In genomic region chr11:82922396-82923173, GRCh38 we compare ENCODE assay signal across 8 cellular contexts. TPM values are rescaled to one million over a fixed set of nuclear protein-coding genes. Genes with fewer than 3 reads are reported as not detected.
A peak's percentile ranks its signal among the peaks of the same experiment; 100 is the strongest.
DNase-seq lines count a peak whose midpoint lies in the region; ATAC-seq and TF ChIP-seq lines count a peak whose summit lies in the region.
"Not testable (repeated sequence)": the region's sequence is repeated elsewhere in the genome, so short reads cannot be mapped to it uniquely, and the experiment has no call there.

No MANE protein-coding gene starts in this region.

- H3K27ac Mint-ChIP-seq in CD14-positive monocyte (peak overlapping the region in 4 of 7 donors; percentile 10 to 66 (median 32)), WTC11 (peak overlapping the region; percentile 20), naive B cell (peak overlapping the region; percentile 89 to 96 (median 94))
- peak overlapping the region; percentile 63 for H3K27ac Mint-ChIP-seq in activated naive CD8-positive, alpha-beta T cell treated with anti-CD3 and anti-CD28 coated beads, Interleukin-2, amount 10 ng/mL, durations not matched to agents 7 days and 5 days
- H3K27ac Mint-ChIP-seq in stimulated activated memory B cell treated with anti-CD40 and anti-IgM and Interleukin-4, amounts not matched to agents 10 μg/mL and 1 μg/mL and 100 μg/mL, for 72 hours = peak overlapping the region; percentile 84

- not testable (repeated sequence) for H3K4me3 ChIP-seq in right cardiac atrium (ENCODE audit: low read length)

- not testable (repeated sequence) for ATAC-seq in WTC11; activated naive CD8-positive, alpha-beta T cell treated with anti-CD3 and anti-CD28 coated beads, Interleukin-2, amount 10 ng/mL, durations not matched to agents 7 days and 5 days (ENCODE audit: low read depth); right cardiac atrium; naive B cell (ENCODE audit: low read depth in 2 of 2); stimulated activated memory B cell treated with anti-CD40 and anti-IgM and Interleukin-4, amounts not matched to agents 10 μg/mL and 1 μg/mL and 100 μg/mL, for 72 hours

- intact Hi-C loops in CD14-positive monocyte (cut with micrococcal nuclease) = not testable (repeated sequence)
- intact Hi-C loops in right cardiac atrium (cut with DNase I) = loop anchor here in 2 of 4 donors (10.0 kb wide), 2 partner anchors 152 to 232 kb away; partner anchors contain the start of genes PCF11 (in 1 of the 2) and RAB30 (in 1 of the 2)

- 60% methylated on average over 8 of the region's 8 CpGs for WGBS in right cardiac atrium

- POLR2A ChIA-PET in WTC11 (lab: Charles Lee) = not testable (repeated sequence)
- POLR2A ChIA-PET in activated naive CD8-positive, alpha-beta T cell treated with anti-CD3 and anti-CD28 coated beads, Interleukin-2, amount 10 ng/mL, durations not matched to agents 7 days and 5 days (lab: Charles Lee) = interaction anchor here (1.2 kb wide), 1 partner anchor 34 kb away, joined by 3 read pairs; no protein-coding TSS in a partner anchor

- H3K9me3 Mint-ChIP-seq in CD14-positive monocyte; WTC11; activated naive CD8-positive, alpha-beta T cell treated with anti-CD3 and anti-CD28 coated beads, Interleukin-2, amount 10 ng/mL, durations not matched to agents 7 days and 5 days; stimulated activated memory B cell treated with anti-CD40 and anti-IgM and Interleukin-4, amounts not matched to agents 10 μg/mL and 1 μg/mL and 100 μg/mL, for 72 hours: not testable (repeated sequence)
- H3K9me3 Mint-ChIP-seq in naive B cell = peaks cover 8 to 24% (median 19%) of the 10 kb centered on the region in 7 donors

- peak overlapping the region; percentile 45 for H3K27ac ChIP-seq in right cardiac atrium (ENCODE audit: low read length)

- H3K4me3 Mint-ChIP-seq in CD14-positive monocyte; WTC11; stimulated activated memory B cell treated with anti-CD40 and anti-IgM and Interleukin-4, amounts not matched to agents 10 μg/mL and 1 μg/mL and 100 μg/mL, for 72 hours: not testable (repeated sequence)
- H3K4me3 Mint-ChIP-seq in activated naive CD8-positive, alpha-beta T cell treated with anti-CD3 and anti-CD28 coated beads, Interleukin-2, amount 10 ng/mL, durations not matched to agents 7 days and 5 days = peak overlapping the region; percentile 16
- peak overlapping the region; percentile 37 to 83 (median 74) for H3K4me3 Mint-ChIP-seq in naive B cell

- H3K27me3 ChIP-seq in right cardiac atrium (ENCODE audit: control insufficient read depth, insufficient read depth) = not testable (repeated sequence)

- not testable (repeated sequence) for DNase-seq in CD14-positive monocyte (ENCODE audit: low spot score); WTC11 (ENCODE audit: low spot score); activated naive CD8-positive, alpha-beta T cell treated with anti-CD3 and anti-CD28 coated beads, Interleukin-2, amount 10 ng/mL, durations not matched to agents 7 days and 5 days; right cardiac atrium; naive B cell
- DNase-seq in EL (peak; percentile 18), M059J (ENCODE audit: low read depth) (peak; percentile 21)

- CTCF ChIA-PET in WTC11 (lab: Charles Lee) = interaction anchor here (1.1 kb wide), 1 partner anchor 55 kb away, joined by 4 read pairs; no protein-coding TSS in a partner anchor

- peaks cover 13% of the 10 kb centered on the region for H3K4me1 Mint-ChIP-seq in CD14-positive monocyte
- H3K4me1 Mint-ChIP-seq in WTC11 = not testable (repeated sequence)
- peaks cover 38% of the 10 kb centered on the region for H3K4me1 Mint-ChIP-seq in activated naive CD8-positive, alpha-beta T cell treated with anti-CD3 and anti-CD28 coated beads, Interleukin-2, amount 10 ng/mL, durations not matched to agents 7 days and 5 days
- peaks cover 56 to 80% (median 68%) of the 10 kb centered on the region in 3 donors for H3K4me1 Mint-ChIP-seq in naive B cell
- peaks cover 57% of the 10 kb centered on the region for H3K4me1 Mint-ChIP-seq in stimulated activated memory B cell treated with anti-CD40 and anti-IgM and Interleukin-4, amounts not matched to agents 10 μg/mL and 1 μg/mL and 100 μg/mL, for 72 hours

- H3K9me3 ChIP-seq in right cardiac atrium (ENCODE audit: control insufficient read depth, low read length) = not testable (repeated sequence)

- H3K36me3 Mint-ChIP-seq in CD14-positive monocyte (peaks cover 62 to 85% of the 10 kb centered on the region in 2 donors), WTC11 (peaks cover 42% of the 10 kb centered on the region), naive B cell (peaks cover 17 to 32% of the 10 kb centered on the region in 2 donors)
- peaks cover 43% of the 10 kb centered on the region for H3K36me3 Mint-ChIP-seq in activated naive CD8-positive, alpha-beta T cell treated with anti-CD3 and anti-CD28 coated beads, Interleukin-2, amount 10 ng/mL, durations not matched to agents 7 days and 5 days
- peaks cover 40% of the 10 kb centered on the region for H3K36me3 Mint-ChIP-seq in stimulated activated memory B cell treated with anti-CD40 and anti-IgM and Interleukin-4, amounts not matched to agents 10 μg/mL and 1 μg/mL and 100 μg/mL, for 72 hours

- not testable (repeated sequence) for H3K4me1 ChIP-seq in right cardiac atrium (ENCODE audit: control insufficient read depth, insufficient read depth, low read length)

- H3K27me3 Mint-ChIP-seq in CD14-positive monocyte (ENCODE audit: low read depth in 3 of 3); WTC11 (ENCODE audit: low read depth); activated naive CD8-positive, alpha-beta T cell treated with anti-CD3 and anti-CD28 coated beads, Interleukin-2, amount 10 ng/mL, durations not matched to agents 7 days and 5 days; naive B cell; stimulated activated memory B cell treated with anti-CD40 and anti-IgM and Interleukin-4, amounts not matched to agents 10 μg/mL and 1 μg/mL and 100 μg/mL, for 72 hours: not testable (repeated sequence)

- not testable (repeated sequence) for TF ChIP-seq CTCF in CD14-positive monocyte (IDR thresholded peaks at IDR 0.05); WTC11 (IDR thresholded peaks at IDR 0.05)

RNA-seq across cellular contexts. Expression of gene DDIAS, which starts 21.0 kb away (rescaled TPM):
- polyA plus RNA-seq in CD14-positive monocyte (10 to 100 TPM; 13.5 to 14.1 TPM), right cardiac atrium (0.20 TPM), naive B cell (ENCODE audit: low read depth in 6 of 6) (1 to 10 TPM; 3.9 to 9.9 (median 7.8) TPM)
- 18.8 and 22.9 TPM in 2 replicates for total RNA-seq in M059J (2014; rRNA removed; shearing (Covaris generic))
- total RNA-seq in WTC11 (2021) (21.7 to 28.7 TPM (median 22.0 TPM) in 3 replicates), right cardiac atrium (1 to 10 TPM in 2 of 4 donors, under 1 TPM in 2; 0.42 to 2.0 (median 1.2) TPM)
- total RNA-seq in activated naive CD8-positive, alpha-beta T cell treated with anti-CD3 and anti-CD28 coated beads, Interleukin-2, amount 10 ng/mL, durations not matched to agents 7 days and 5 days = 10 to 100 TPM in 1 of 2 experiments, 1 to 10 TPM in 1; 8.8 to 10.6 TPM

RNA-seq across cellular contexts. Expression of gene PRCP, which starts 22.4 kb away (rescaled TPM):
- polyA plus RNA-seq in CD14-positive monocyte (100 to 1,000 TPM; 186 to 228 TPM), right cardiac atrium (69.1 TPM), naive B cell (ENCODE audit: low read depth in 6 of 6) (100 to 1,000 TPM; 133 to 176 (median 152) TPM)
- total RNA-seq in M059J (2014; rRNA removed; shearing (Covaris generic)) = 64.6 and 89.6 TPM in 2 replicates
- total RNA-seq in WTC11 (2021) (53.9 to 65.1 TPM (median 63.4 TPM) in 3 replicates), right cardiac atrium (100 to 1,000 TPM in 1 of 4 donors, 10 to 100 TPM in 3; 83.2 to 100 (median 84.9) TPM)
- total RNA-seq in activated naive CD8-positive, alpha-beta T cell treated with anti-CD3 and anti-CD28 coated beads, Interleukin-2, amount 10 ng/mL, durations not matched to agents 7 days and 5 days = 10 to 100 TPM; 21.3 to 25.6 TPM

Comparison
In these comparisons a context has a peak if more than half of its experiments do, and no peak if none do; other contexts are left out.
1. H3K27ac Mint-ChIP-seq: peak in every context shown above with its lines; median percentile 94 in naive B cell; 84 in stimulated activated memory B cell treated with anti-CD40 and anti-IgM and Interleukin-4, amounts not matched to agents 10 μg/mL and 1 μg/mL and 100 μg/mL, for 72 hours; 63 in activated naive CD8-positive, alpha-beta T cell treated with anti-CD3 and anti-CD28 coated beads, Interleukin-2, amount 10 ng/mL, durations not matched to agents 7 days and 5 days; 32 in CD14-positive monocyte; 20 in WTC11.